In genomic region chr17:57375770-57376181, GRCh38 we compare ENCODE assay signal across 20 cellular contexts.
DNase-seq lines count a peak whose midpoint lies in the region; ATAC-seq, FAIRE-seq and TF ChIP-seq lines count a peak whose summit lies in the region.
"Had no signal": no experiment of that assay in that cellular context is flagged by ENCODE, and none has a peak within 500 bp of the region (broad histone marks: within the 10 kb centered on the region; RNA-seq: fewer than 3 reads in every experiment).

No MANE protein-coding gene starts in this region.

- H3K27ac ChIP-seq in keratinocyte (ENCODE audit: control insufficient read depth, insufficient read depth, low read length) (peak overlapping the region; percentile 80), small intestine (ENCODE audit: low read depth in 1 of 2, low read length in 1 of 2) (no peak overlapping the region), vagina (no peak overlapping the region)
- H3K27ac ChIP-seq: GM23248, heart left ventricle had no signal

- intact Hi-C loops in vagina (cut with DNase I): no loop called here

- H3K4me1 Mint-ChIP-seq in natural killer cell treated with Interleukin-12 subunit alpha and Interleukin-12 subunit beta and Interleukin-15 and Interleukin-18, amount 100 ng/mL, for 72 hours (ENCODE audit: low read depth in 2 of 2): peaks cover 9 to 25% of the 10 kb centered on the region in 2 donors

- H3K4me1 ChIP-seq in keratinocyte (ENCODE audit: control insufficient read depth, extremely low read depth, insufficient read depth, low read length) (peaks cover 47% of the 10 kb centered on the region), small intestine (ENCODE audit: control insufficient read depth in 2 of 2, insufficient read depth in 1 of 2, low read depth in 1 of 2, low read length in 1 of 2) (no peaks in the 10 kb centered on the region), vagina (no peaks in the 10 kb centered on the region)

- 55 to 68% (median 62%) methylated on average over 12 of the region's 12 CpGs for WGBS in small intestine, 3 donors

- peak overlapping the region; percentile 65 for H3K9ac ChIP-seq in keratinocyte (ENCODE audit: control insufficient read depth, extremely low read depth, insufficient read depth, low read length)
- H3K9ac ChIP-seq: GM23248 had no signal

- H3K27me3 ChIP-seq in keratinocyte (ENCODE audit: control insufficient read depth, extremely low read depth, insufficient read depth, low read length): no peaks in the 10 kb centered on the region
- H3K27me3 ChIP-seq in small intestine (ENCODE audit: control insufficient read depth in 2 of 2, insufficient read depth in 2 of 2, low read length in 2 of 2): no peaks in the 10 kb centered on the region
- no peaks in the 10 kb centered on the region for H3K27me3 ChIP-seq in vagina
- H3K27me3 ChIP-seq: heart left ventricle had no signal

- no peaks in the 10 kb centered on the region for H3K36me3 Mint-ChIP-seq in natural killer cell treated with Interleukin-12 subunit alpha and Interleukin-12 subunit beta and Interleukin-15 and Interleukin-18, amount 100 ng/mL, for 72 hours
- H3K36me3 Mint-ChIP-seq: stimulated activated effector memory CD8-positive, alpha-beta T cell treated with anti-CD3 and anti-CD28 coated beads, Interleukin-12 subunit alpha, Interleukin-12 subunit beta, amount 100 ng/mL, for 72 hours had no signal

- dilution Hi-C loops in keratinocyte (cut with MboI; ENCODE audit: extremely low pct_ligation_motif_present, low sequenced_read_pairs): no loop called here

- peaks cover 0 to 2% of the 10 kb centered on the region in 2 donors for H3K27me3 Mint-ChIP-seq in natural killer cell treated with Interleukin-12 subunit alpha and Interleukin-12 subunit beta and Interleukin-15 and Interleukin-18, amount 100 ng/mL, for 72 hours
- H3K27me3 Mint-ChIP-seq: activated CD4-positive, alpha-beta memory T cell treated with anti-CD3 and anti-CD28 coated beads, Interleukin-2, amount 10 ng/mL, durations not matched to agents 7 days and 5 days; CD8-positive, alpha-beta memory T cell had no signal

- no peak overlapping the region for H3K27ac Mint-ChIP-seq in natural killer cell treated with Interleukin-12 subunit alpha and Interleukin-12 subunit beta and Interleukin-15 and Interleukin-18, amount 100 ng/mL, for 72 hours
- H3K27ac Mint-ChIP-seq: activated CD4-positive, alpha-beta memory T cell treated with anti-CD3 and anti-CD28 coated beads, Interleukin-2, amount 10 ng/mL, durations not matched to agents 7 days and 5 days; activated naive CD4-positive, alpha-beta T cell treated with anti-CD3 and anti-CD28 coated beads for 36 hours; stimulated activated effector memory CD8-positive, alpha-beta T cell treated with anti-CD3 and anti-CD28 coated beads, Interleukin-12 subunit alpha, Interleukin-12 subunit beta, amount 100 ng/mL, for 72 hours had no signal

- no peak for TF ChIP-seq POLR2A in vagina (IDR thresholded peaks at IDR 0.05)

- FAIRE-seq in keratinocyte (lab: Jason Lieb, UNC) (peak; percentile 92), small intestine (lab: Jason Lieb, UNC) (no peak)
- FAIRE-seq: GM12892 had no signal

- no peak overlapping the region for H3K4me3 Mint-ChIP-seq in natural killer cell treated with Interleukin-12 subunit alpha and Interleukin-12 subunit beta and Interleukin-15 and Interleukin-18, amount 100 ng/mL, for 72 hours
- H3K4me3 Mint-ChIP-seq: activated CD4-positive, alpha-beta memory T cell treated with anti-CD3 and anti-CD28 coated beads, Interleukin-2, amount 10 ng/mL, durations not matched to agents 7 days and 5 days; activated naive CD4-positive, alpha-beta T cell treated with anti-CD3 and anti-CD28 coated beads for 36 hours; CD8-positive, alpha-beta memory T cell; stimulated activated effector memory CD8-positive, alpha-beta T cell treated with anti-CD3 and anti-CD28 coated beads, Interleukin-12 subunit alpha, Interleukin-12 subunit beta, amount 100 ng/mL, for 72 hours had no signal

- peaks cover 6% of the 10 kb centered on the region for H3K9me3 ChIP-seq in keratinocyte (ENCODE audit: control insufficient read depth, low read depth, low read length)
- H3K9me3 ChIP-seq in small intestine (ENCODE audit: control insufficient read depth, low read depth): no peaks in the 10 kb centered on the region
- H3K9me3 ChIP-seq in vagina: no peaks in the 10 kb centered on the region

- TF ChIP-seq CTCF in keratinocyte (optimal IDR thresholded peaks at IDR 0.05 in 1 of 3, IDR thresholded peaks at IDR 0.05 in 1 of 3, conservative IDR thresholded peaks at IDR 0.05 in 1 of 3; ENCODE audit: extremely low read depth in 1 of 3, insufficient read depth in 2 of 3, low read length in 3 of 3) (no peak), vagina (IDR thresholded peaks at IDR 0.05) (no peak)

- peak; percentile 56 for DNase-seq in HT-29 (ENCODE audit: low spot score)
- DNase-seq in astrocyte of the hippocampus (ENCODE audit: low read depth, low spot score): peak; percentile 46
- DNase-seq in keratinocyte (ENCODE audit: low read depth, low spot score): peak; percentile 84
- peak; percentile 17 for DNase-seq in small intestine
- DNase-seq in HuH-7.5 (ENCODE audit: low spot score): no peak
- no peak for DNase-seq in natural killer cell treated with Interleukin-12 subunit alpha and Interleukin-12 subunit beta and Interleukin-15 and Interleukin-18, amount 100 ng/mL, for 72 hours (ENCODE audit: low spot score)
- no peak for DNase-seq in vagina (ENCODE audit: extremely low spot score in 2 of 2)
- DNase-seq: activated CD4-positive, alpha-beta memory T cell treated with anti-CD3 and anti-CD28 coated beads, Interleukin-2, amount 10 ng/mL, durations not matched to agents 7 days and 5 days; activated naive CD4-positive, alpha-beta T cell treated with anti-CD3 and anti-CD28 coated beads for 36 hours; activated T-cell treated with anti-CD3 and anti-CD28 coated beads, Interleukin-2, amount 50 U/mL, for 1 hour; anterior cingulate cortex; CD8-positive, alpha-beta memory T cell; DMS79; effector CD4-positive, alpha-beta T cell; GM23248; heart left ventricle; MV-4-11; NCI-H1694 had no signal

- H3K36me3 ChIP-seq in keratinocyte (ENCODE audit: control insufficient read depth in 2 of 2, extremely low read depth in 1 of 2, insufficient read depth in 2 of 2, low read length in 2 of 2): peaks cover 0 to 1% of the 10 kb centered on the region in 2 experiments
- H3K36me3 ChIP-seq in small intestine (ENCODE audit: control insufficient read depth in 2 of 2, insufficient read depth in 2 of 2, low read length in 2 of 2): no peaks in the 10 kb centered on the region
- no peaks in the 10 kb centered on the region for H3K36me3 ChIP-seq in vagina
- H3K36me3 ChIP-seq: heart left ventricle had no signal

- no peak for ATAC-seq in natural killer cell treated with Interleukin-12 subunit alpha and Interleukin-12 subunit beta and Interleukin-15 and Interleukin-18, amount 100 ng/mL, for 72 hours
- ATAC-seq: stimulated activated effector memory CD8-positive, alpha-beta T cell treated with anti-CD3 and anti-CD28 coated beads, Interleukin-12 subunit alpha, Interleukin-12 subunit beta, amount 100 ng/mL, for 72 hours had no signal

- H3K4me3 ChIP-seq in keratinocyte (ENCODE audit: control insufficient read depth in 2 of 3, extremely low read depth in 1 of 3, insufficient read depth in 2 of 3, low read depth in 1 of 3, low read length in 3 of 3) (peak overlapping the region in 1 of 3 experiments; percentile 0), small intestine (ENCODE audit: low read depth in 1 of 2, low read length in 2 of 2) (no peak overlapping the region), vagina (no peak overlapping the region)
- H3K4me3 ChIP-seq: GM23248, heart left ventricle had no signal

- H3K9me1 ChIP-seq in keratinocyte (ENCODE audit: control insufficient read depth, extremely low read depth, insufficient read depth, low read length): peaks cover 5% of the 10 kb centered on the region

- peak overlapping the region; percentile 86 for H3K4me2 ChIP-seq in keratinocyte (ENCODE audit: control insufficient read depth, extremely low read depth, insufficient read depth, low read depth, low read length)

- H4K20me1 ChIP-seq in keratinocyte (ENCODE audit: control insufficient read depth, extremely low read depth, insufficient read depth, low read length): no peaks in the 10 kb centered on the region

- H2AFZ ChIP-seq in keratinocyte (ENCODE audit: control insufficient read depth, low read length): peak overlapping the region; percentile 62
- H2AFZ ChIP-seq: GM23248 had no signal

- no peaks in the 10 kb centered on the region for H3K9me3 Mint-ChIP-seq in natural killer cell treated with Interleukin-12 subunit alpha and Interleukin-12 subunit beta and Interleukin-15 and Interleukin-18, amount 100 ng/mL, for 72 hours
- H3K9me3 Mint-ChIP-seq: activated naive CD4-positive, alpha-beta T cell treated with anti-CD3 and anti-CD28 coated beads for 36 hours; CD8-positive, alpha-beta memory T cell; stimulated activated effector memory CD8-positive, alpha-beta T cell treated with anti-CD3 and anti-CD28 coated beads, Interleukin-12 subunit alpha, Interleukin-12 subunit beta, amount 100 ng/mL, for 72 hours had no signal

- no peaks in the 10 kb centered on the region for H3K79me2 ChIP-seq in keratinocyte (ENCODE audit: control insufficient read depth, insufficient read depth, low read length)

Comparison
In these comparisons a context has a peak if more than half of its experiments do, and no peak if none do; other contexts are left out.
1. DNase-seq: peak in HT-29 (single experiment), astrocyte of the hippocampus (single experiment), keratinocyte (single experiment) and small intestine (single experiment); none in HuH-7.5 (single experiment), natural killer cell treated with Interleukin-12 subunit alpha and Interleukin-12 subunit beta and Interleukin-15 and Interleukin-18, amount 100 ng/mL, for 72 hours (single experiment) and vagina (0 of 2).